In genomic region chr11:128862913-128863660, GRCh38 we compare ENCODE assay signal across 1 cellular context.
A peak's percentile ranks its signal among the peaks of the same experiment; 100 is the strongest.
TF ChIP-seq lines count a peak whose summit lies in the region.

No MANE protein-coding gene starts in this region.

TF ChIP-seq in IMR-90, 13 proteins besides CTCF, POLR2A, EP300 and RAD21:
- TF ChIP-seq MXI1 (IDR thresholded peaks at IDR 0.05; ENCODE audit: borderline replicate concordance, low read depth, low read length) (0 out of 2 replicates have a peak, but pooled peaks have one; percentile 48), BHLHE40 (IDR thresholded peaks at IDR 0.05; ENCODE audit: low read depth, low read length) (no peak), NFE2L2 (IDR thresholded peaks at IDR 0.05; ENCODE audit: low read depth, low read length) (no peak), CEBPB (IDR thresholded peaks at IDR 0.05; ENCODE audit: low read depth, low read length) (peak; percentile 42; the same call in 1 of the 2 replicates)
